Comparison of ENCODE assay signal across 1 cellular context in the genomic region with DNA sequence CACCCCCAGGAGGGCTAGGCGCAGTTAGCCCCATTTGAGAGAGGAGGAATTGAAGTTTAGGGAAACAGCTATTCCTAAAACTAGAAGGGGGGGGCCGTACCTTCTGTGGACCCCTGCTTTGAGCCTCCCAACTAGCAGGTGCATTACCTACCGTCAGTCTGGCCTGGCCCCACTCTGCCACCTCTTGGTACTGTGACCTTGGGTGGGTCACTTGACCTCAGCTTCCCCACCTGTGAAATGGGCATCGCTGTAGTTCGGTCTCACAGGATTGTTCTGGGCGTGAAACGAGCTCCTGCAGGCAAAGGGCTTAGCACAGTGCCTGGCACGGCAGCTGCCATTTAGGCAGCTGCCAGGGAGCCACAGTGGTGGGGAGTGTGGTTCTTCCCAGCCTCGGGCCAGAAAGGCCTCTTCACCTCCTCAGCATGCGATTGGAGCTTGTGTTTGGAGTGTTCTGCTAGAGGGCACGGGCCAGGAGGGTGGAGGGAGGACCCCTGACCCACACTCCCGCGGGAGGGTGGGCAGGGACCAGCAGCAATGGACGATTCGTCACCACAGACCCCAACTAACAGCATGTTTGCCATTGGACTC.
A peak's percentile ranks its signal among the peaks of the same experiment; 100 is the strongest.
TF ChIP-seq lines count a peak whose summit lies in the region.

No MANE protein-coding gene starts in this region.

TF ChIP-seq in K562, 482 proteins besides CTCF, POLR2A, EP300 and RAD21 (continued from another document):
- TF ChIP-seq POLR2G (IDR thresholded peaks at IDR 0.05; ENCODE audit: low read depth, low read length), result peak; percentile 23; the same call in 1 of the 2 replicates
- TF ChIP-seq ZNF431 (CRISPR knock-in tag; IDR thresholded peaks at IDR 0.05), result no peak
- TF ChIP-seq BCOR (IDR thresholded peaks at IDR 0.05), result peak; percentile 52; the same call in 1 of the 2 replicates
- TF ChIP-seq RCOR1 (IDR thresholded peaks at IDR 0.05; ENCODE audit: borderline replicate concordance in 1 of 2, low read depth in 2 of 2, low read length in 2 of 2), result 0 out of 4 replicates have a peak, but pooled peaks of 1 of the 2 experiments have one; percentile 9
- TF ChIP-seq SRSF1 (IDR thresholded peaks at IDR 0.05; ENCODE audit: low read depth, low read length), result no peak
- peak; percentile 23 for TF ChIP-seq RBM22 (IDR thresholded peaks at IDR 0.05; ENCODE audit: low read depth, low read length, poor library complexity, severe bottlenecking)
